8 cellular contexts compared by ENCODE assay signal in genomic region chr16:67804853-67805542, GRCh38. TPM values are rescaled to one million over a fixed set of nuclear protein-coding genes. Genes with fewer than 3 reads are reported as not detected.
A peak's percentile ranks its signal among the peaks of the same experiment; 100 is the strongest.
DNase-seq lines count a peak whose midpoint lies in the region; TF ChIP-seq lines count a peak whose summit lies in the region.

No MANE protein-coding gene starts in this region.

- H3K27me3 ChIP-seq in SJSA1 (replicated peaks) (no peaks in the 10 kb centered on the region), esophagus squamous epithelium (no peaks in the 10 kb centered on the region), prostate gland (replicated peaks; ENCODE audit: insufficient read depth) (no peaks in the 10 kb centered on the region)

- intact Hi-C loops in esophagus squamous epithelium (cut with DNase I) = no loop called here
- intact Hi-C loops in prostate gland (cut with DNase I) = loop anchor here (10.0 kb wide), 1 partner anchor 130 kb away; no protein-coding TSS in a partner anchor

- TF ChIP-seq POLR2A in esophagus squamous epithelium (IDR thresholded peaks at IDR 0.05) (no peak), prostate gland (IDR thresholded peaks at IDR 0.05) (no peak)

- H3K9me3 ChIP-seq in SJSA1 (replicated peaks) (no peaks in the 10 kb centered on the region), esophagus squamous epithelium (no peaks in the 10 kb centered on the region), prostate gland (no peaks in the 10 kb centered on the region)

- H3K36me3 ChIP-seq in SJSA1 (peaks cover 43% of the 10 kb centered on the region), esophagus squamous epithelium (peaks cover 0 to 47% (median 0%) of the 10 kb centered on the region in 3 donors), prostate gland (no peaks in the 10 kb centered on the region)

- DNase-seq in GM12864 (ENCODE audit: low read depth) = no peak
- no peak for DNase-seq in SJSA1 (ENCODE audit: low read depth in 1 of 2, low spot score in 2 of 2)
- DNase-seq in esophagus squamous epithelium (lab: John Stamatoyannopoulos, UW) = no peak
- no peak for DNase-seq in prostate gland (ENCODE audit: low spot score)
- DNase-seq in NCI-H1092 (lab: John Stamatoyannopoulos, UW) = no peak
- no peak for DNase-seq in GM19238 (ENCODE audit: insufficient read length, low spot score)
- DNase-seq in activated gamma-delta T cell (lab: John Stamatoyannopoulos, UW) = no peak
- DNase-seq in GF-D8 (lab: John Stamatoyannopoulos, UW) = no peak

- H3K4me3 ChIP-seq in GM12864 (ENCODE audit: low read depth, low read length) (peak overlapping the region; percentile 92), SJSA1 (peak overlapping the region; percentile 71; the same call in 1 of the 2 replicates), esophagus squamous epithelium (peak overlapping the region; percentile 89 to 96 (median 90)), prostate gland (peak overlapping the region; percentile 94 to 98)

- 75 to 78% methylated on average over 3 to 4 of the region's 4 CpGs for WGBS in esophagus squamous epithelium, 2 donors
- 71% methylated on average over 4 of the region's 4 CpGs for WGBS in prostate gland

- TF ChIP-seq CTCF in GM12864 (IDR thresholded peaks at IDR 0.05; ENCODE audit: low read depth, low read length, missing control alignments) (no peak), esophagus squamous epithelium (IDR thresholded peaks at IDR 0.05) (no peak), prostate gland (IDR thresholded peaks at IDR 0.05) (no peak)

- no peak overlapping the region for H3K27ac ChIP-seq in SJSA1
- H3K27ac ChIP-seq in esophagus squamous epithelium = peak overlapping the region in 2 of 4 donors; percentile 87 to 92
- H3K27ac ChIP-seq in prostate gland = peak overlapping the region in 1 of 2 donors; percentile 81

- H3K4me1 ChIP-seq in SJSA1 (replicated peaks) (peaks cover 17% of the 10 kb centered on the region), esophagus squamous epithelium (peaks cover 12 to 56% (median 18%) of the 10 kb centered on the region in 3 donors), prostate gland (replicated peaks) (peaks cover 14% of the 10 kb centered on the region)

RNA-seq across cellular contexts. Expression of gene RANBP10, which starts 1.4 kb away (rescaled TPM):
- 3.5 and 3.9 TPM in 2 replicates for total RNA-seq in SJSA1 (2014; rRNA removed; shearing (Covaris generic))
- total RNA-seq in esophagus squamous epithelium = 10 to 100 TPM in 2 of 4 donors, 1 to 10 TPM in 2; 6.4 to 12.9 (median 10.8) TPM
- total RNA-seq in prostate gland = 10 to 100 TPM; 11.1 to 22.8 TPM

RNA-seq across cellular contexts. Expression of gene TSNAXIP1, which starts 1.7 kb away (rescaled TPM):
- 0.03 and 1.00 TPM in 2 replicates for total RNA-seq in SJSA1 (2014; rRNA removed; shearing (Covaris generic))
- under 1 TPM; 0.15 to 0.97 (median 0.72) TPM for total RNA-seq in esophagus squamous epithelium
- 1 to 10 TPM; 2.1 to 8.0 TPM for total RNA-seq in prostate gland

RNA-seq across cellular contexts. Expression of gene THAP11, which starts 37.1 kb away (rescaled TPM):
- total RNA-seq in SJSA1 (2014; rRNA removed; shearing (Covaris generic)) = 45.2 and 50.7 TPM in 2 replicates
- total RNA-seq in esophagus squamous epithelium (10 to 100 TPM; 35.8 to 48.8 (median 42.1) TPM), prostate gland (10 to 100 TPM; 60.2 to 78.6 TPM)

RNA-seq across cellular contexts. Expression of gene NUTF2, which starts 41.7 kb away (rescaled TPM):
- total RNA-seq in SJSA1 (2014; rRNA removed; shearing (Covaris generic)) = 39.3 and 101 TPM in 2 replicates
- 10 to 100 TPM; 41.4 to 85.1 (median 63.7) TPM for total RNA-seq in esophagus squamous epithelium
- total RNA-seq in prostate gland = 100 to 1,000 TPM in 1 of 2 donors, 10 to 100 TPM in 1; 61.5 to 234 TPM

RNA-seq across cellular contexts. Expression of gene CENPT, which starts 42.5 kb away (rescaled TPM):
- 22.4 and 31.9 TPM in 2 replicates for total RNA-seq in SJSA1 (2014; rRNA removed; shearing (Covaris generic))
- total RNA-seq in esophagus squamous epithelium = 10 to 100 TPM; 12.3 to 42.7 (median 19.6) TPM
- 10 to 100 TPM; 28.1 to 69.2 TPM for total RNA-seq in prostate gland
